In genomic region chr1:151704246-151704645, GRCh38 we compare ENCODE assay signal across 2 cellular contexts.
A peak's percentile ranks its signal among the peaks of the same experiment; 100 is the strongest.
TF ChIP-seq lines count a peak whose summit lies in the region.

No MANE protein-coding gene starts in this region.

TF ChIP-seq in IMR-90, 13 proteins besides CTCF, POLR2A, EP300 and RAD21:
- TF ChIP-seq CEBPB (IDR thresholded peaks at IDR 0.05; ENCODE audit: low read depth, low read length) (no peak), BHLHE40 (IDR thresholded peaks at IDR 0.05; ENCODE audit: low read depth, low read length) (no peak), SMC3 (IDR thresholded peaks at IDR 0.05; ENCODE audit: low read depth, low read length) (no peak), NFE2L2 (IDR thresholded peaks at IDR 0.05; ENCODE audit: low read depth, low read length) (no peak), RCOR1 (IDR thresholded peaks at IDR 0.05; ENCODE audit: insufficient replicate concordance, low read length) (no peak), MAFK (IDR thresholded peaks at IDR 0.05; ENCODE audit: low read depth, low read length) (no peak), CHD1 (IDR thresholded peaks at IDR 0.05; ENCODE audit: low read depth, low read length) (no peak), RFX5 (IDR thresholded peaks at IDR 0.05; ENCODE audit: low read depth, low read length) (no peak)

TF ChIP-seq in HepG2, 621 proteins besides CTCF, POLR2A, EP300 and RAD21:
- no peak for TF ChIP-seq ZNF850 (CRISPR knock-in tag; conservative IDR thresholded peaks at IDR 0.05)
- TF ChIP-seq NFE2L1 (CRISPR knock-in tag; IDR thresholded peaks at IDR 0.05; ENCODE audit: borderline replicate concordance) = no peak
- TF ChIP-seq ZGPAT (CRISPR knock-in tag; IDR thresholded peaks at IDR 0.05) = 0 out of 2 replicates have a peak, but pooled peaks have one; percentile 4
- TF ChIP-seq PHB2 (IDR thresholded peaks at IDR 0.05; ENCODE audit: partially characterized antibody) = no peak
- no peak for TF ChIP-seq E2F5 (CRISPR knock-in tag; conservative IDR thresholded peaks at IDR 0.05)
- no peak for TF ChIP-seq SMC3 (IDR thresholded peaks at IDR 0.05; ENCODE audit: low read length)
- TF ChIP-seq ZNF674 (CRISPR knock-in tag; IDR thresholded peaks at IDR 0.05; ENCODE audit: low read depth) = no peak
- TF ChIP-seq, protein P1, sequence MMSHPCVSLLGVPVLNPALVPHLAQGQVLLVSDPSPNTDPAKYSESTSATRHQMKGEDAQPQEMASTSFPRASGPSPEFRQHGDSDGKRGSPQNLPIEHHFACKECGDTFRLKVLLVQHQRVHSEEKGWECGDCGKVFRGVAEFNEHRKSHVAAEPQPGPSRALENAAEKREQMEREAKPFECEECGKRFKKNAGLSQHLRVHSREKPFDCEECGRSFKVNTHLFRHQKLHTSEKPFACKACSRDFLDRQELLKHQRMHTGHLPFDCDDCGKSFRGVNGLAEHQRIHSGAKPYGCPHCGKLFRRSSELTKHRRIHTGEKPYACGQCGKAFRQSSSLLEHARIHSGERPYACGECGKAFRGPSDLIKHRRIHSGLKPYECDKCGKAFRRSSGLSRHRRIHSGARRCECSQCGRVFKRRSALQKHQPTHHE (CRISPR knock-in tag; IDR thresholded peaks at IDR 0.05; ENCODE audit: borderline replicate concordance) = no peak
- TF ChIP-seq ZNF431 (CRISPR knock-in tag; IDR thresholded peaks at IDR 0.05; ENCODE audit: borderline replicate concordance, low read depth) = no peak
- no peak for TF ChIP-seq KLF11 (CRISPR knock-in tag; IDR thresholded peaks at IDR 0.05)
- no peak for TF ChIP-seq ZNF138 (CRISPR knock-in tag; IDR thresholded peaks at IDR 0.05; ENCODE audit: low read depth)
- TF ChIP-seq TBX2 (CRISPR knock-in tag; IDR thresholded peaks at IDR 0.05; ENCODE audit: borderline replicate concordance) = 0 out of 2 replicates have a peak, but pooled peaks have one; percentile 29
- no peak for TF ChIP-seq CENPT (CRISPR knock-in tag; IDR thresholded peaks at IDR 0.05; ENCODE audit: low read depth)
- TF ChIP-seq FOXP4 (CRISPR knock-in tag; IDR thresholded peaks at IDR 0.05) = peak; percentile 5; the same call in 1 of the 2 replicates
- no peak for TF ChIP-seq ZNF24 (IDR thresholded peaks at IDR 0.05)
- no peak for TF ChIP-seq ZNF552 (CRISPR knock-in tag; IDR thresholded peaks at IDR 0.05; ENCODE audit: borderline replicate concordance)
- no peak for TF ChIP-seq SMAD9 (CRISPR knock-in tag; IDR thresholded peaks at IDR 0.05)
- TF ChIP-seq ZNF235 (CRISPR knock-in tag; IDR thresholded peaks at IDR 0.05; ENCODE audit: borderline replicate concordance) = no peak
- TF ChIP-seq PPARG (CRISPR knock-in tag; conservative IDR thresholded peaks at IDR 0.05) = no peak
